Comparison of ENCODE assay signal across 8 cellular contexts in genomic region chr16:53022374-53022773, GRCh38. TPM values are rescaled to one million over a fixed set of nuclear protein-coding genes. Genes with fewer than 3 reads are reported as not detected.
A peak's percentile ranks its signal among the peaks of the same experiment; 100 is the strongest.
DNase-seq lines count a peak whose midpoint lies in the region; ATAC-seq and TF ChIP-seq lines count a peak whose summit lies in the region.

No MANE protein-coding gene starts in this region.

- no peak overlapping the region for H3K4me2 ChIP-seq in mammary epithelial cell (ENCODE audit: insufficient read depth, low read depth, low read length)

- H3K27me3 ChIP-seq in mammary epithelial cell (ENCODE audit: insufficient read depth, low read length), result no peaks in the 10 kb centered on the region

- no peak overlapping the region for H3K27ac ChIP-seq in mammary epithelial cell (ENCODE audit: insufficient read depth, low read depth, low read length)

- BruUV-seq in mammary epithelial cell (replicated peaks; lab: Mats Ljungman, UMichigan), result no TSS peak

- intact Hi-C loops in mammary epithelial cell (cut with micrococcal nuclease), result loop anchor here (1.0 kb wide), 3 partner anchors 46 to 952 kb away; no protein-coding TSS in a partner anchor

- dilution Hi-C loops in mammary epithelial cell (cut with HindIII; ENCODE audit: low sequenced_read_pairs), result no loop called here

- no peaks in the 10 kb centered on the region for H3K36me3 ChIP-seq in mammary epithelial cell (ENCODE audit: insufficient read depth, low read length)

- H3K79me2 ChIP-seq in mammary epithelial cell (ENCODE audit: insufficient read depth, low read length), result no peaks in the 10 kb centered on the region

- in situ Hi-C loops in mammary epithelial cell (cut with MboI; ENCODE audit: low sequenced_read_pairs in 2 of 2), result no loop called here

- no peak overlapping the region for H3K9ac ChIP-seq in mammary epithelial cell (ENCODE audit: insufficient read depth, low read length)

- DNase-seq in DMS79 (lab: John Stamatoyannopoulos, UW) (peak; percentile 18), HFF-Myc (ENCODE audit: extremely low read depth, low read depth) (peak; percentile 24), NCI-H510A treated with DMSO at 0.1 percent for 48 hours (lab: John Stamatoyannopoulos, UW) (peak; percentile 89), mammary epithelial cell (peak; percentile 36), left lobe of liver (ENCODE audit: low spot score) (no peak), ureter (ENCODE audit: low spot score) (no peak)

- H4K20me1 ChIP-seq in mammary epithelial cell (ENCODE audit: insufficient read depth, low read length), result no peaks in the 10 kb centered on the region

- 0% methylated on average over 4 of the region's 5 CpGs for WGBS in mammary epithelial cell (ENCODE audit: low coverage, missing lambda C conversion rate)

- no peaks in the 10 kb centered on the region for H3K9me3 ChIP-seq in mammary epithelial cell (replicated peaks; ENCODE audit: insufficient read depth, low read length)

- CTCF ChIA-PET in mammary epithelial cell (lab: Charles Lee; ENCODE audit: low non-redundant PET), result interaction anchor here (1.0 kb wide), 1 partner anchor 46 kb away, joined by 3 read pairs; no protein-coding TSS in a partner anchor

- H3K4me3 ChIP-seq in HFF-Myc (replicated peaks; ENCODE audit: low read depth, low read length) (no peak overlapping the region), mammary epithelial cell (replicated peaks in 1 of 3; ENCODE audit: insufficient read depth in 1 of 3, low read depth in 2 of 3, low read length in 3 of 3) (no peak overlapping the region)

- peaks cover 4% of the 10 kb centered on the region for H3K4me1 ChIP-seq in mammary epithelial cell (ENCODE audit: insufficient read depth, low read length)

- ATAC-seq in left lobe of liver, result peak; percentile 90
- ATAC-seq in GM19035 (IDR thresholded peaks at IDR 0.05; ENCODE audit: unreplicated experiment), result no peak
- no peak for ATAC-seq in HG02981 (IDR thresholded peaks at IDR 0.05; ENCODE audit: unreplicated experiment)

- TF ChIP-seq CTCF in HFF-Myc (IDR thresholded peaks at IDR 0.05; ENCODE audit: low read depth, low read length, missing control alignments) (peak; percentile 56), mammary epithelial cell (conservative IDR thresholded peaks at IDR 0.05 in 1 of 2, IDR thresholded peaks at IDR 0.05 in 1 of 2; ENCODE audit: extremely low read depth in 1 of 2, insufficient read depth in 1 of 2, low read depth in 1 of 2, low read length in 2 of 2) (peak; percentile 51 to 62)

- H2AFZ ChIP-seq in mammary epithelial cell (ENCODE audit: low read depth, low read length), result peak overlapping the region; percentile 17

RNA-seq across cellular contexts. Expression of gene CHD9NB, which starts 30.3 kb away (rescaled TPM):
- total RNA-seq in mammary epithelial cell (1 to 10 TPM in 1 of 2 donors, under 1 TPM in 1; 0.83 to 1.8 TPM), left lobe of liver (1.1 TPM), ureter (2.2 TPM)
- 2.4 TPM for polyA plus RNA-seq in mammary epithelial cell
- polyA minus RNA-seq in mammary epithelial cell, result not detected

RNA-seq across cellular contexts. Expression of gene CHD9, which starts 32.4 kb away (rescaled TPM):
- total RNA-seq in mammary epithelial cell (10 to 100 TPM; 49.2 to 53.2 TPM), left lobe of liver (34.7 TPM), ureter (135 TPM)
- 16.0 TPM for polyA plus RNA-seq in mammary epithelial cell
- polyA minus RNA-seq in mammary epithelial cell, result 30.2 TPM

Comparison
In these comparisons a context has a peak if more than half of its experiments do, and no peak if none do; other contexts are left out.
1. DNase-seq: peak in DMS79 (single experiment), HFF-Myc (single experiment), NCI-H510A treated with DMSO at 0.1 percent for 48 hours (single experiment) and mammary epithelial cell (single experiment); none in left lobe of liver (single experiment) and ureter (single experiment).